ENCODE assay signal across 12 cellular contexts in the genomic region with DNA sequence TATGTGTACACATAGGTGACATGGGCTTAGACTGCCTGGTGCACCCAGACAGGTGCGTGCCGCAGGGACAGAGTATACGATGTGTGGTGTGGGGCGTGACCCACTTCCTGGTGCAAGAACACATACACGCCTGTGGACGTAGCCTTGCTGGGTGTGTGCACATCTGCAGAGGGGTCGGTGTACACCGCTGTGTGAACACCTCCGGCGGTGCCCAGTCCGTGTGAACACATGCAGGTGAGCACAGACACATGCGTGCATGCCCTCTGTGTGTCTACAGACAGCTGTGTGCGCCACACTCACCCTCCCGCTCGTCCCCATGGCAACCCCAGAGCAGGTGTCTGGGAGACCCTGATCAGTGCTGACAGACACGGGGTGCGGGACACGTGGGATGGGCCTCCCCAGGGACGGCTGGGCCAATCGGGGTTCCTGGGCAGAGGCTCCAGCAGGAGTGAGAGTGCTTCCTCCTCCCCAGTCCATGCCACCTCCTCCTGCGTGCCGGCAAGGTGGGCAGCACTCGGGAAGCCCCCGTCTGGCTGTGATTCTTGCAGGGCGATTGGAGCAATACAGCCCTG. TPM values are rescaled to one million over a fixed set of nuclear protein-coding genes. Genes with fewer than 3 reads are reported as not detected.
DNase-seq lines count a peak whose midpoint lies in the region; ATAC-seq and TF ChIP-seq lines count a peak whose summit lies in the region.
"Had no signal": no experiment of that assay in that cellular context is flagged by ENCODE, and none has a peak within 500 bp of the region (broad histone marks: within the 10 kb centered on the region; RNA-seq: fewer than 3 reads in every experiment).

No MANE protein-coding gene starts in this region.

- H3K27ac ChIP-seq in foreskin keratinocyte: no peak overlapping the region
- H3K27ac ChIP-seq: tibial nerve had no signal

- no peaks in the 10 kb centered on the region; the same call in 1 of the 2 replicates for H3K27me3 Mint-ChIP-seq in WTC11 (ENCODE audit: low read depth)
- H3K27me3 Mint-ChIP-seq: activated CD4-positive, alpha-beta T cell treated with anti-CD3 and anti-CD28 coated beads, Interleukin-2, amount 10 ng/mL, durations not matched to agents 24 days and 14 days had no signal

- POLR2A ChIA-PET in WTC11 (lab: Charles Lee): no interaction called here
- POLR2A ChIA-PET in HEK293T (lab: Yijun Ruan, JAX): no interaction called here

- H3K4me3 Mint-ChIP-seq in WTC11: no peak overlapping the region
- H3K4me3 Mint-ChIP-seq: activated CD4-positive, alpha-beta T cell treated with anti-CD3 and anti-CD28 coated beads, Interleukin-2, amount 10 ng/mL, durations not matched to agents 24 days and 14 days; neural crest cell had no signal

- 0 out of 2 replicates have a peak overlapping the region, but pooled peaks have one; percentile 7 for H3K4me3 ChIP-seq in BE2C (ENCODE audit: low read depth, low read length)
- H3K4me3 ChIP-seq in H7 (ENCODE audit: insufficient read depth, low read depth, low read length): no peak overlapping the region
- H3K4me3 ChIP-seq: tibial nerve had no signal

- H3K9me3 Mint-ChIP-seq in WTC11: peaks cover 7% of the 10 kb centered on the region

- CTCF ChIA-PET in WTC11 (lab: Charles Lee) (interaction anchor here (1.9 kb wide), 1 partner anchor 29 kb away, joined by 6 read pairs; no protein-coding TSS in a partner anchor), HEK293T (lab: Yijun Ruan, JAX) (no interaction called here)

- peaks cover 3% of the 10 kb centered on the region; the same call in 1 of the 2 replicates for H3K36me3 Mint-ChIP-seq in WTC11

- 0 out of 2 replicates have a peak overlapping the region, but pooled peaks have one; percentile 15 for H3K27ac Mint-ChIP-seq in WTC11
- H3K27ac Mint-ChIP-seq: activated CD4-positive, alpha-beta T cell treated with anti-CD3 and anti-CD28 coated beads, Interleukin-2, amount 10 ng/mL, durations not matched to agents 24 days and 14 days had no signal

- peaks cover 18% of the 10 kb centered on the region for H3K4me1 Mint-ChIP-seq in WTC11

- no peak for ATAC-seq in WTC11
- ATAC-seq in foreskin keratinocyte: no peak
- no peak for ATAC-seq in GM21717 (IDR thresholded peaks at IDR 0.05; ENCODE audit: unreplicated experiment)

- H3K4me1 ChIP-seq in BE2C (peaks cover 8% of the 10 kb centered on the region; the same call in 1 of the 2 replicates), foreskin keratinocyte (no peaks in the 10 kb centered on the region)
- H3K4me1 ChIP-seq: Caco-2, tibial nerve had no signal

- no peak for TF ChIP-seq CTCF in BE2C (IDR thresholded peaks at IDR 0.05; ENCODE audit: low read depth, low read length)
- TF ChIP-seq CTCF in WTC11 (IDR thresholded peaks at IDR 0.05): no peak
- no peak for TF ChIP-seq CTCF in foreskin keratinocyte (conservative IDR thresholded peaks at IDR 0.05)

- H3K9me3 ChIP-seq in BE2C: no peaks in the 10 kb centered on the region
- H3K9me3 ChIP-seq: tibial nerve had no signal

- H3K27me3 ChIP-seq in BE2C (no peaks in the 10 kb centered on the region), H7 (ENCODE audit: control insufficient read depth, insufficient read depth, low read length) (no peaks in the 10 kb centered on the region), foreskin keratinocyte (peaks cover 12% of the 10 kb centered on the region)

- DNase-seq in BE2C (no peak), H7 (peak; percentile 51), WTC11 (ENCODE audit: low spot score) (peak; percentile 20), mesenteric fat pad (ENCODE audit: low spot score) (peak; percentile 77), HEK293T (ENCODE audit: extremely low spot score) (no peak), foreskin keratinocyte (no peak), HK-2 (ENCODE audit: unreplicated experiment) (no peak)
- DNase-seq: activated CD4-positive, alpha-beta T cell treated with anti-CD3 and anti-CD28 coated beads, Interleukin-2, amount 10 ng/mL, durations not matched to agents 24 days and 14 days had no signal

- no peaks in the 10 kb centered on the region for H3K36me3 ChIP-seq in BE2C
- H3K36me3 ChIP-seq in H7 (replicated peaks; ENCODE audit: control insufficient read depth, insufficient read depth, low read length): no peaks in the 10 kb centered on the region
- H3K36me3 ChIP-seq: tibial nerve had no signal

TF ChIP-seq in WTC11, 78 proteins besides CTCF, POLR2A, EP300 and RAD21 (continues in another document):
- TF ChIP-seq, protein P1, sequence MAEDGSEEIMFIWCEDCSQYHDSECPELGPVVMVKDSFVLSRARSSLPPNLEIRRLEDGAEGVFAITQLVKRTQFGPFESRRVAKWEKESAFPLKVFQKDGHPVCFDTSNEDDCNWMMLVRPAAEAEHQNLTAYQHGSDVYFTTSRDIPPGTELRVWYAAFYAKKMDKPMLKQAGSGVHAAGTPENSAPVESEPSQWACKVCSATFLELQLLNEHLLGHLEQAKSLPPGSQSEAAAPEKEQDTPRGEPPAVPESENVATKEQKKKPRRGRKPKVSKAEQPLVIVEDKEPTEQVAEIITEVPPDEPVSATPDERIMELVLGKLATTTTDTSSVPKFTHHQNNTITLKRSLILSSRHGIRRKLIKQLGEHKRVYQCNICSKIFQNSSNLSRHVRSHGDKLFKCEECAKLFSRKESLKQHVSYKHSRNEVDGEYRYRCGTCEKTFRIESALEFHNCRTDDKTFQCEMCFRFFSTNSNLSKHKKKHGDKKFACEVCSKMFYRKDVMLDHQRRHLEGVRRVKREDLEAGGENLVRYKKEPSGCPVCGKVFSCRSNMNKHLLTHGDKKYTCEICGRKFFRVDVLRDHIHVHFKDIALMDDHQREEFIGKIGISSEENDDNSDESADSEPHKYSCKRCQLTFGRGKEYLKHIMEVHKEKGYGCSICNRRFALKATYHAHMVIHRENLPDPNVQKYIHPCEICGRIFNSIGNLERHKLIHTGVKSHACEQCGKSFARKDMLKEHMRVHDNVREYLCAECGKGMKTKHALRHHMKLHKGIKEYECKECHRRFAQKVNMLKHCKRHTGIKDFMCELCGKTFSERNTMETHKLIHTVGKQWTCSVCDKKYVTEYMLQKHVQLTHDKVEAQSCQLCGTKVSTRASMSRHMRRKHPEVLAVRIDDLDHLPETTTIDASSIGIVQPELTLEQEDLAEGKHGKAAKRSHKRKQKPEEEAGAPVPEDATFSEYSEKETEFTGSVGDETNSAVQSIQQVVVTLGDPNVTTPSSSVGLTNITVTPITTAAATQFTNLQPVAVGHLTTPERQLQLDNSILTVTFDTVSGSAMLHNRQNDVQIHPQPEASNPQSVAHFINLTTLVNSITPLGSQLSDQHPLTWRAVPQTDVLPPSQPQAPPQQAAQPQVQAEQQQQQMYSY (CRISPR knock-in tag; IDR thresholded peaks at IDR 0.05): no peak
- no peak for TF ChIP-seq IRF2 (CRISPR knock-in tag; IDR thresholded peaks at IDR 0.05; ENCODE audit: borderline replicate concordance, low read depth)
- no peak for TF ChIP-seq ETV6 (CRISPR knock-in tag; IDR thresholded peaks at IDR 0.05)
- TF ChIP-seq NFE2L1 (CRISPR knock-in tag; IDR thresholded peaks at IDR 0.05): no peak

TF ChIP-seq in HEK293T, 16 proteins besides CTCF, POLR2A, EP300 and RAD21:
- TF ChIP-seq SP1 (IDR thresholded peaks at IDR 0.05) (no peak), L3MBTL2 (conservative IDR thresholded peaks at IDR 0.05) (no peak), LEF1 (IDR thresholded peaks at IDR 0.05; ENCODE audit: borderline replicate concordance) (no peak), ZNF384 (IDR thresholded peaks at IDR 0.05) (no peak), SUZ12 (IDR thresholded peaks at IDR 0.05) (no peak), NFRKB (IDR thresholded peaks at IDR 0.05) (no peak), FOXK2 (IDR thresholded peaks at IDR 0.05) (no peak), TARDBP (IDR thresholded peaks at IDR 0.05) (no peak), ARNT (IDR thresholded peaks at IDR 0.05) (no peak), FOXM1 (IDR thresholded peaks at IDR 0.05; ENCODE audit: borderline replicate concordance) (no peak), FOXA1 (IDR thresholded peaks at IDR 0.05) (no peak), HDGF (IDR thresholded peaks at IDR 0.05; ENCODE audit: borderline replicate concordance) (no peak), ELF4 (IDR thresholded peaks at IDR 0.05) (no peak), CTBP1 (IDR thresholded peaks at IDR 0.05; ENCODE audit: borderline replicate concordance) (no peak), BHLHE40 (IDR thresholded peaks at IDR 0.05; ENCODE audit: borderline replicate concordance) (no peak)
- TF ChIP-seq, protein P2, sequence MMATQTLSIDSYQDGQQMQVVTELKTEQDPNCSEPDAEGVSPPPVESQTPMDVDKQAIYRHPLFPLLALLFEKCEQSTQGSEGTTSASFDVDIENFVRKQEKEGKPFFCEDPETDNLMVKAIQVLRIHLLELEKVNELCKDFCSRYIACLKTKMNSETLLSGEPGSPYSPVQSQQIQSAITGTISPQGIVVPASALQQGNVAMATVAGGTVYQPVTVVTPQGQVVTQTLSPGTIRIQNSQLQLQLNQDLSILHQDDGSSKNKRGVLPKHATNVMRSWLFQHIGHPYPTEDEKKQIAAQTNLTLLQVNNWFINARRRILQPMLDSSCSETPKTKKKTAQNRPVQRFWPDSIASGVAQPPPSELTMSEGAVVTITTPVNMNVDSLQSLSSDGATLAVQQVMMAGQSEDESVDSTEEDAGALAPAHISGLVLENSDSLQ (IDR thresholded peaks at IDR 0.05): no peak
TF ChIP-seq in HEK293T: peak in this region for 0.

RNA-seq across cellular contexts. Expression of a gene that starts 23.4 kb away (rescaled TPM):
- 0.23 TPM for polyA plus RNA-seq in BE2C (2012; ENCODE audit: insufficient read depth, insufficient read length, low read depth)
- total RNA-seq in H7 (2014; rRNA removed; shearing (Covaris generic)): 16.0 and 19.9 TPM in 2 replicates
- 4.1 to 4.6 TPM (median 4.4 TPM) in 3 replicates for total RNA-seq in WTC11 (2021)
- total RNA-seq in mesenteric fat pad: 3.7 TPM
- total RNA-seq in foreskin keratinocyte: 0.10 TPM in 1 of 2 replicates, not detected in the other
- polyA plus RNA-seq in foreskin keratinocyte: 0.02 and 0.06 TPM in 2 replicates
- total RNA-seq: activated CD4-positive, alpha-beta T cell treated with anti-CD3 and anti-CD28 coated beads, Interleukin-2, amount 10 ng/mL, durations not matched to agents 24 days and 14 days had no signal

Comparison
In these comparisons a context has a peak if more than half of its experiments do, and no peak if none do; other contexts are left out.
1. DNase-seq: peak in H7 (single experiment), WTC11 (single experiment) and mesenteric fat pad (single experiment); none in BE2C (single experiment), HEK293T (single experiment), foreskin keratinocyte (0 of 2) and HK-2 (single experiment).